In genomic region chr10:49226594-49226993, GRCh38 we compare ENCODE assay signal across 9 cellular contexts. TPM values are rescaled to one million over a fixed set of nuclear protein-coding genes. Genes with fewer than 3 reads are reported as not detected.
"Had no signal": no experiment of that assay in that cellular context is flagged by ENCODE, and none has a peak within 500 bp of the region (broad histone marks: within the 10 kb centered on the region; RNA-seq: fewer than 3 reads in every experiment).

No MANE protein-coding gene starts in this region.

- H3K36me3 Mint-ChIP-seq: IgD-negative memory B cell had no signal

- H3K9ac ChIP-seq: GM23248 had no signal

- H2AFZ ChIP-seq: GM23248 had no signal

- DNase-seq: GM23248, H9, HCEC 1CT, KG1 had no signal

- H3K27ac ChIP-seq: GM23248, HL-60 had no signal

- H3K4me1 Mint-ChIP-seq: IgD-negative memory B cell had no signal

- H3K4me3 ChIP-seq: GM23248 had no signal

- H3K27ac Mint-ChIP-seq: H9, IgD-negative memory B cell had no signal

- ATAC-seq: HepG2 had no signal

- H3K4me3 Mint-ChIP-seq: H9, IgD-negative memory B cell had no signal

RNA-seq across cellular contexts. Expression of gene TMEM273, which starts 38.4 kb away (rescaled TPM):
- total RNA-seq: GM23248, H1, H9, HepG2, HT1080 had no signal
- polyA plus RNA-seq: GM23248, H1, HepG2 had no signal
